Comparison of ENCODE assay signal across 16 cellular contexts in genomic region chr3:64272842-64273241, GRCh38. TPM values are rescaled to one million over a fixed set of nuclear protein-coding genes. Genes with fewer than 3 reads are reported as not detected.
A peak's percentile ranks its signal among the peaks of the same experiment; 100 is the strongest.
DNase-seq lines count a peak whose midpoint lies in the region; ATAC-seq and TF ChIP-seq lines count a peak whose summit lies in the region.
"Had no signal": no experiment of that assay in that cellular context is flagged by ENCODE, and none has a peak within 500 bp of the region (broad histone marks: within the 10 kb centered on the region; RNA-seq: fewer than 3 reads in every experiment).

No MANE protein-coding gene starts in this region.

- H4K8ac ChIP-seq in IMR-90 (ENCODE audit: low read depth in 2 of 2, low read length in 2 of 2), result no peak overlapping the region

- H3K27me3 ChIP-seq in IMR-90 (ENCODE audit: control insufficient read depth, insufficient read depth, low read length), result no peaks in the 10 kb centered on the region
- no peaks in the 10 kb centered on the region for H3K27me3 ChIP-seq in esophagus muscularis mucosa
- H3K27me3 ChIP-seq in ovary, result no peaks in the 10 kb centered on the region
- no peaks in the 10 kb centered on the region for H3K27me3 ChIP-seq in heart left ventricle
- H3K27me3 ChIP-seq: BE2C had no signal

- in situ Hi-C loops in IMR-90 (cut with MboI; ENCODE audit: low sequenced_read_pairs), result no loop called here

- H4K20me1 ChIP-seq in IMR-90 (ENCODE audit: insufficient read depth, low read length), result no peaks in the 10 kb centered on the region

- no peak for TF ChIP-seq POLR2A in IMR-90 (IDR thresholded peaks at IDR 0.05; ENCODE audit: low read depth, low read length)
- no peak for TF ChIP-seq POLR2A in esophagus muscularis mucosa (IDR thresholded peaks at IDR 0.05; ENCODE audit: low read depth)
- TF ChIP-seq POLR2A in ovary (IDR thresholded peaks at IDR 0.05), result no peak
- no peak for TF ChIP-seq POLR2A in heart left ventricle (IDR thresholded peaks at IDR 0.05)

- TF ChIP-seq CTCF in IMR-90 (conservative IDR thresholded peaks at IDR 0.05; ENCODE audit: low read depth, low read length), result no peak
- TF ChIP-seq CTCF in esophagus muscularis mucosa (IDR thresholded peaks at IDR 0.05), result no peak
- TF ChIP-seq CTCF in ovary (IDR thresholded peaks at IDR 0.05), result no peak
- no peak for TF ChIP-seq CTCF in heart left ventricle (IDR thresholded peaks at IDR 0.05)

- no peak overlapping the region for H2BK20ac ChIP-seq in IMR-90 (ENCODE audit: low read depth, low read length)

- POLR2A ChIA-PET in HEK293T (lab: Yijun Ruan, JAX), result no interaction called here
- POLR2A ChIA-PET in IMR-90 (lab: Charles Lee; ENCODE audit: unreplicated experiment), result no interaction called here

- H2BK5ac ChIP-seq in IMR-90 (ENCODE audit: low read depth, low read length, poor library complexity, severe bottlenecking), result no peak overlapping the region

- TF ChIP-seq RAD21 in IMR-90 (IDR thresholded peaks at IDR 0.05; ENCODE audit: low read length), result no peak

- no peak overlapping the region for H3K4ac ChIP-seq in IMR-90 (ENCODE audit: low read depth, low read length)

- no peak overlapping the region for H3K18ac ChIP-seq in IMR-90 (ENCODE audit: low read depth, low read length)

- BruUV-seq in IMR-90 (replicated peaks; lab: Mats Ljungman, UMichigan), result no TSS peak

- no peak overlapping the region for H2AK5ac ChIP-seq in IMR-90 (ENCODE audit: low read depth, low read length)

- no peak overlapping the region for H2BK15ac ChIP-seq in IMR-90 (ENCODE audit: low read depth, low read length)

- CTCF ChIA-PET in HEK293T (lab: Yijun Ruan, JAX) (interaction anchor here (1.1 kb wide), 1 partner anchor 52 kb away, joined by 3 read pairs; no protein-coding TSS in a partner anchor), IMR-90 (lab: Yijun Ruan, JAX) (interaction anchor here (0.6 kb wide), 1 partner anchor 14 kb away, joined by 3 read pairs; no protein-coding TSS in a partner anchor)

- H3K56ac ChIP-seq in IMR-90 (ENCODE audit: extremely low read depth, insufficient read depth, low read length), result no peak overlapping the region

- intact Hi-C loops in IMR-90 (cut with micrococcal nuclease) (no loop called here), esophagus muscularis mucosa (cut with DNase I) (no loop called here), ovary (cut with DNase I) (no loop called here), heart left ventricle (cut with DNase I) (no loop called here)

- H3K14ac ChIP-seq in IMR-90 (replicated peaks; ENCODE audit: low read depth, low read length), result no peak overlapping the region

- no CpG with 5 or more reads among the region's 3 CpGs for WGBS in IMR-90 (ENCODE audit: extremely low coverage in 2 of 2, insufficient read length in 1 of 2), 2 experiments
- WGBS in esophagus muscularis mucosa, result 97% methylated on average over 3 of the region's 3 CpGs
- 94 to 96% (median 95%) methylated on average over 3 of the region's 3 CpGs for WGBS in ovary, 3 donors
- 86 to 96% (median 94%) methylated on average over 3 of the region's 3 CpGs for WGBS in heart left ventricle, 4 donors

- peaks cover 4% of the 10 kb centered on the region for H3K4me1 ChIP-seq in IMR-90 (ENCODE audit: control insufficient read depth, insufficient read depth, low read length)
- H3K4me1 ChIP-seq in esophagus muscularis mucosa, result peaks cover 8 to 10% (median 10%) of the 10 kb centered on the region in 4 donors
- H3K4me1 ChIP-seq in ovary (ENCODE audit: insufficient read depth), result peaks cover 2% of the 10 kb centered on the region
- peaks cover 0 to 11% (median 5%) of the 10 kb centered on the region in 12 donors for H3K4me1 ChIP-seq in heart left ventricle
- H3K4me1 ChIP-seq: BE2C had no signal

- H3K9me1 ChIP-seq in IMR-90 (ENCODE audit: insufficient read depth, low read length), result no peaks in the 10 kb centered on the region

- no peak for DNase-seq in HEK293T (ENCODE audit: extremely low spot score)
- DNase-seq in IMR-90, result no peak
- peak; percentile 21 for DNase-seq in esophagus muscularis mucosa (ENCODE audit: extremely low spot score)
- DNase-seq in ovary, result no peak
- no peak for DNase-seq in heart left ventricle
- no peak for DNase-seq in glomerular visceral epithelial cell (ENCODE audit: extremely low spot score)
- DNase-seq: ACHN; BE2C; C1 segment of cervical spinal cord; CD4-positive, CD25-positive, alpha-beta regulatory T cell; CD8-positive, alpha-beta memory T cell; COR-L47; GOT3; H9; KG1 had no signal

- no peak overlapping the region for H2AK9ac ChIP-seq in IMR-90 (replicated peaks; ENCODE audit: low read depth, low read length, poor library complexity)

- H3K4me3 ChIP-seq in IMR-90 (ENCODE audit: insufficient read depth, low read depth, low read length) (no peak overlapping the region), esophagus muscularis mucosa (no peak overlapping the region), ovary (no peak overlapping the region), heart left ventricle (no peak overlapping the region)

- no peak overlapping the region for H4K5ac ChIP-seq in IMR-90 (ENCODE audit: low read depth, low read length)

- no peak overlapping the region for H2AFZ ChIP-seq in IMR-90 (replicated peaks; ENCODE audit: low read length, poor library complexity)

- no peak overlapping the region for H3K4me2 ChIP-seq in IMR-90 (ENCODE audit: low read depth, low read length)

- no peak overlapping the region for H3K27ac ChIP-seq in IMR-90 (ENCODE audit: insufficient read depth, low read length)
- H3K27ac ChIP-seq in esophagus muscularis mucosa (replicated peaks in 1 of 4), result no peak overlapping the region
- H3K27ac ChIP-seq in ovary, result no peak overlapping the region
- H3K27ac ChIP-seq in heart left ventricle, result no peak overlapping the region
- H3K27ac ChIP-seq: HL-60 had no signal

- H3K23ac ChIP-seq in IMR-90 (ENCODE audit: low read depth, low read length), result no peak overlapping the region

- no peak overlapping the region for H4K91ac ChIP-seq in IMR-90 (ENCODE audit: insufficient read depth, low read depth, low read length)

- dilution Hi-C loops in IMR-90 (cut with HindIII; ENCODE audit: low sequenced_read_pairs, unreplicated experiment), result no loop called here

- H3K9me3 ChIP-seq in IMR-90 (ENCODE audit: control insufficient read depth, insufficient read depth, low read length), result no peaks in the 10 kb centered on the region
- H3K9me3 ChIP-seq in esophagus muscularis mucosa, result no peaks in the 10 kb centered on the region
- H3K9me3 ChIP-seq in ovary, result no peaks in the 10 kb centered on the region
- peaks cover 0 to 5% (median 0%) of the 10 kb centered on the region in 12 donors for H3K9me3 ChIP-seq in heart left ventricle
- H3K9me3 ChIP-seq: BE2C had no signal

- H3K36me3 ChIP-seq in IMR-90 (ENCODE audit: control insufficient read depth, insufficient read depth, low read length) (no peaks in the 10 kb centered on the region), esophagus muscularis mucosa (no peaks in the 10 kb centered on the region), ovary (no peaks in the 10 kb centered on the region), heart left ventricle (no peaks in the 10 kb centered on the region)
- H3K36me3 ChIP-seq: BE2C had no signal

- H3K9ac ChIP-seq in IMR-90 (ENCODE audit: low read depth, low read length), result no peak overlapping the region

- peaks cover 0 to 14% of the 10 kb centered on the region in 2 experiments; a peak in 3 of 4 replicates for H3K79me1 ChIP-seq in IMR-90 (ENCODE audit: low read depth in 1 of 2, low read length in 2 of 2)

- TF ChIP-seq EP300 in esophagus muscularis mucosa (IDR thresholded peaks at IDR 0.05) (no peak), ovary (IDR thresholded peaks at IDR 0.05) (no peak)

- ATAC-seq in IMR-90 (ENCODE audit: low read depth) (no peak), heart left ventricle (no peak)

- H2BK120ac ChIP-seq in IMR-90 (ENCODE audit: low read depth, low read length), result no peak overlapping the region

TF ChIP-seq in HEK293T, 16 proteins besides CTCF, POLR2A, EP300 and RAD21:
- no peak for TF ChIP-seq SP1 (IDR thresholded peaks at IDR 0.05)
- 0 out of 2 replicates have a peak, but pooled peaks have one; percentile 2 for TF ChIP-seq PKNOX1 (IDR thresholded peaks at IDR 0.05)
- TF ChIP-seq ARNT (IDR thresholded peaks at IDR 0.05), result no peak

TF ChIP-seq in IMR-90, 13 proteins besides CTCF, POLR2A, EP300 and RAD21:
- 0 out of 2 replicates have a peak, but pooled peaks have one; percentile 12 for TF ChIP-seq MAFK (IDR thresholded peaks at IDR 0.05; ENCODE audit: low read depth, low read length)
- TF ChIP-seq FOS (IDR thresholded peaks at IDR 0.05; ENCODE audit: low read depth, low read length), result no peak

RNA-seq across cellular contexts. Expression of gene PRICKLE2, which starts 47.6 kb away (rescaled TPM):
- total RNA-seq in IMR-90 (2012; rRNA removed), result 14.2 and 16.7 TPM in 2 replicates
- 4.1 TPM in 2 replicates for polyA plus RNA-seq in IMR-90 (2012; rRNA removed)
- polyA plus RNA-seq in IMR-90 (2012; cell fraction: cytosol; rRNA removed), result 2.0 and 2.4 TPM in 2 replicates
- 12.8 and 23.0 TPM in 2 replicates for polyA plus RNA-seq in IMR-90 (2012; cell fraction: nucleus; rRNA removed; ENCODE audit: low replicate concordance)
- total RNA-seq in esophagus muscularis mucosa, result 10 to 100 TPM; 71.8 to 99.9 (median 84.4) TPM
- total RNA-seq in ovary, result 10 to 100 TPM; 22.2 to 34.8 (median 27.2) TPM
- polyA plus RNA-seq in ovary, result 10 to 100 TPM in 1 of 2 donors, 1 to 10 TPM in 1; 6.3 to 18.2 TPM
- 10 to 100 TPM in 3 of 9 donors, 1 to 10 TPM in 6; 4.3 to 15.2 (median 7.8) TPM for total RNA-seq in heart left ventricle
- polyA plus RNA-seq in heart left ventricle, result 1 to 10 TPM; 1.5 to 3.9 TPM
- total RNA-seq: CD8-positive, alpha-beta memory T cell had no signal
- polyA plus RNA-seq: CD4-positive, CD25-positive, alpha-beta regulatory T cell; CD8-positive, alpha-beta memory T cell had no signal
